In genomic region chr22:48957311-48957986, GRCh38 we compare ENCODE assay signal across 21 cellular contexts.
DNase-seq lines count a peak whose midpoint lies in the region; ATAC-seq and TF ChIP-seq lines count a peak whose summit lies in the region.
"Had no signal": no experiment of that assay in that cellular context is flagged by ENCODE, and none has a peak within 500 bp of the region (broad histone marks: within the 10 kb centered on the region; RNA-seq: fewer than 3 reads in every experiment).

No MANE protein-coding gene starts in this region.

- H3K36me3 Mint-ChIP-seq in activated naive CD4-positive, alpha-beta T cell treated with anti-CD3 and anti-CD28 coated beads, Interleukin-2, amount 10 ng/mL, durations not matched to agents 7 days and 5 days = no peaks in the 10 kb centered on the region
- H3K36me3 Mint-ChIP-seq in progenitor cell of endocrine pancreas (ENCODE audit: insufficient read depth) = no peaks in the 10 kb centered on the region
- no peaks in the 10 kb centered on the region for H3K36me3 Mint-ChIP-seq in Caco-2 (ENCODE audit: insufficient read depth, unreplicated experiment)
- H3K36me3 Mint-ChIP-seq: memory B cell had no signal

- no peak overlapping the region for H3K4me3 Mint-ChIP-seq in activated naive CD4-positive, alpha-beta T cell treated with anti-CD3 and anti-CD28 coated beads, Interleukin-2, amount 10 ng/mL, durations not matched to agents 7 days and 5 days
- H3K4me3 Mint-ChIP-seq in progenitor cell of endocrine pancreas (ENCODE audit: low read depth) (no peak overlapping the region), Caco-2 (ENCODE audit: unreplicated experiment) (no peak overlapping the region)
- H3K4me3 Mint-ChIP-seq: memory B cell; T-helper 2 cell treated with Interferon-gamma antibody and Interleukin-4, amounts not matched to agents 5 μg/mL and 100 μg/mL, for 36 hours had no signal

- CTCF ChIA-PET in activated naive CD4-positive, alpha-beta T cell treated with anti-CD3 and anti-CD28 coated beads, Interleukin-2, amount 10 ng/mL, durations not matched to agents 7 days and 5 days (lab: Charles Lee) = no interaction called here
- CTCF ChIA-PET in Caco-2 (lab: Charles Lee) = no interaction called here

- H3K4me1 ChIP-seq in vagina (no peaks in the 10 kb centered on the region), Caco-2 (no peaks in the 10 kb centered on the region)
- H3K4me1 ChIP-seq: adrenal gland, BLaER1, gastrocnemius medialis had no signal

- H3K9me3 Mint-ChIP-seq in activated naive CD4-positive, alpha-beta T cell treated with anti-CD3 and anti-CD28 coated beads, Interleukin-2, amount 10 ng/mL, durations not matched to agents 7 days and 5 days = peaks cover 7% of the 10 kb centered on the region
- no peaks in the 10 kb centered on the region for H3K9me3 Mint-ChIP-seq in progenitor cell of endocrine pancreas (ENCODE audit: low read depth)
- peaks cover 17% of the 10 kb centered on the region for H3K9me3 Mint-ChIP-seq in Caco-2 (ENCODE audit: unreplicated experiment)

- no peaks in the 10 kb centered on the region for H3K4me1 Mint-ChIP-seq in activated naive CD4-positive, alpha-beta T cell treated with anti-CD3 and anti-CD28 coated beads, Interleukin-2, amount 10 ng/mL, durations not matched to agents 7 days and 5 days
- H3K4me1 Mint-ChIP-seq in progenitor cell of endocrine pancreas (ENCODE audit: low read depth) (no peaks in the 10 kb centered on the region), Caco-2 (ENCODE audit: low read depth, unreplicated experiment) (no peaks in the 10 kb centered on the region)
- H3K4me1 Mint-ChIP-seq: memory B cell had no signal

- H3K27me3 Mint-ChIP-seq in activated naive CD4-positive, alpha-beta T cell treated with anti-CD3 and anti-CD28 coated beads, Interleukin-2, amount 10 ng/mL, durations not matched to agents 7 days and 5 days = peaks cover 3% of the 10 kb centered on the region
- H3K27me3 Mint-ChIP-seq in progenitor cell of endocrine pancreas = peaks cover 14% of the 10 kb centered on the region
- peaks cover 7% of the 10 kb centered on the region for H3K27me3 Mint-ChIP-seq in Caco-2 (ENCODE audit: insufficient read depth, unreplicated experiment)

- no peak overlapping the region for H3K4me3 ChIP-seq in lower leg skin (ENCODE audit: low read depth, poor library complexity, severe bottlenecking)
- no peak overlapping the region for H3K4me3 ChIP-seq in vagina
- H3K4me3 ChIP-seq in Caco-2 (ENCODE audit: low read depth, low read length) = no peak overlapping the region
- H3K4me3 ChIP-seq: adrenal gland, BLaER1, gastrocnemius medialis had no signal

- WGBS in lower leg skin, 2 donors = 93% methylated on average over 10 to 18 of the region's 21 CpGs

- no peaks in the 10 kb centered on the region for H3K9me3 ChIP-seq in vagina
- H3K9me3 ChIP-seq in Caco-2 = no peaks in the 10 kb centered on the region
- H3K9me3 ChIP-seq: adrenal gland, BLaER1, gastrocnemius medialis, SK-N-SH had no signal

- peak; percentile 14 for DNase-seq in activated naive CD4-positive, alpha-beta T cell treated with anti-CD3 and anti-CD28 coated beads, Interleukin-2, amount 10 ng/mL, durations not matched to agents 7 days and 5 days
- DNase-seq in activated naive CD4-positive, alpha-beta T cell treated with anti-CD3 and anti-CD28 coated beads, Interleukin-2, amount 50 U/mL, for 16 hours = no peak
- DNase-seq in lower leg skin (ENCODE audit: low spot score in 2 of 2) = peak; percentile 4 to 64
- DNase-seq in progenitor cell of endocrine pancreas (ENCODE audit: low spot score, unreplicated experiment) = peak; percentile 6
- peak; percentile 64 to 91 for DNase-seq in vagina (ENCODE audit: extremely low spot score in 2 of 2)
- no peak for DNase-seq in Kasumi-1 (lab: John Stamatoyannopoulos, UW)
- DNase-seq in Caco-2 = no peak
- DNase-seq: activated CD4-positive, CD25-positive, alpha-beta regulatory T cell; gastrocnemius medialis; kidney; NCI-H2107; NCI-H524; RPMI8226; SK-N-SH; stimulated activated CD4-positive, alpha-beta T cell treated with anti-CD3 and anti-CD28 coated beads, Interleukin-4, amount 100 ng/mL, for 4 hours had no signal

- TF ChIP-seq POLR2A in lower leg skin (IDR thresholded peaks at IDR 0.05) = no peak
- TF ChIP-seq POLR2A in vagina (IDR thresholded peaks at IDR 0.05) = no peak

- ATAC-seq in GM21526 (IDR thresholded peaks at IDR 0.05; ENCODE audit: low FRiP score, unreplicated experiment) = no peak
- ATAC-seq: gastrocnemius medialis had no signal

- TF ChIP-seq CTCF in lower leg skin (IDR thresholded peaks at IDR 0.05) (no peak), progenitor cell of endocrine pancreas (IDR thresholded peaks at IDR 0.05; ENCODE audit: unreplicated experiment) (no peak), vagina (IDR thresholded peaks at IDR 0.05) (no peak), Caco-2 (IDR thresholded peaks at IDR 0.05; ENCODE audit: insufficient read depth in 1 of 2, low read depth in 1 of 2, low read length in 1 of 2, severe bottlenecking in 1 of 2, unreplicated experiment in 1 of 2) (no peak)

- no TSS peak for BruUV-seq in Caco-2 (replicated peaks; lab: Mats Ljungman, UMichigan)

- no peak overlapping the region for H3K27ac Mint-ChIP-seq in activated naive CD4-positive, alpha-beta T cell treated with anti-CD3 and anti-CD28 coated beads, Interleukin-2, amount 10 ng/mL, durations not matched to agents 7 days and 5 days
- H3K27ac Mint-ChIP-seq in progenitor cell of endocrine pancreas (no peak overlapping the region), Caco-2 (ENCODE audit: unreplicated experiment) (no peak overlapping the region)
- H3K27ac Mint-ChIP-seq: activated T-helper 2 cell treated with anti-CD3 and anti-CD28 coated beads, Interferon-gamma antibody, Interleukin-2, Interleukin-4, amounts not matched to agents 10 μg/mL and 5 μg/mL and 100 μg/mL, durations not matched to agents 14 hours and 24 hours and 36 hours; memory B cell; T-helper 2 cell treated with Interferon-gamma antibody and Interleukin-4, amounts not matched to agents 5 μg/mL and 100 μg/mL, for 36 hours had no signal

- H3K27me3 ChIP-seq in vagina (no peaks in the 10 kb centered on the region), Caco-2 (replicated peaks; ENCODE audit: control insufficient read depth, insufficient read depth, low read length) (no peaks in the 10 kb centered on the region)

- H3K27ac ChIP-seq in vagina = no peak overlapping the region
- H3K27ac ChIP-seq: adrenal gland, BLaER1, gastrocnemius medialis had no signal

- H3K36me3 ChIP-seq in vagina = no peaks in the 10 kb centered on the region
- no peaks in the 10 kb centered on the region for H3K36me3 ChIP-seq in Caco-2 (ENCODE audit: control insufficient read depth, insufficient read depth, low read length)
- H3K36me3 ChIP-seq: adrenal gland, BLaER1, gastrocnemius medialis had no signal

- POLR2A ChIA-PET in Caco-2 (lab: Charles Lee) = no interaction called here

- intact Hi-C loops in lower leg skin (cut with DNase I; ENCODE audit: low total_unique reads) (no loop called here), vagina (cut with DNase I) (no loop called here), Caco-2 (cut with micrococcal nuclease; ENCODE audit: unreplicated experiment) (no loop called here)

Comparison
In these comparisons a context has a peak if more than half of its experiments do, and no peak if none do; other contexts are left out.
1. DNase-seq: peak in activated naive CD4-positive, alpha-beta T cell treated with anti-CD3 and anti-CD28 coated beads, Interleukin-2, amount 10 ng/mL, durations not matched to agents 7 days and 5 days (single experiment), lower leg skin (2 of 2), progenitor cell of endocrine pancreas (single experiment) and vagina (2 of 2); none in activated naive CD4-positive, alpha-beta T cell treated with anti-CD3 and anti-CD28 coated beads, Interleukin-2, amount 50 U/mL, for 16 hours (single experiment), Kasumi-1 (0 of 2) and Caco-2 (0 of 2).